12 cellular contexts compared by ENCODE assay signal in the genomic region with DNA sequence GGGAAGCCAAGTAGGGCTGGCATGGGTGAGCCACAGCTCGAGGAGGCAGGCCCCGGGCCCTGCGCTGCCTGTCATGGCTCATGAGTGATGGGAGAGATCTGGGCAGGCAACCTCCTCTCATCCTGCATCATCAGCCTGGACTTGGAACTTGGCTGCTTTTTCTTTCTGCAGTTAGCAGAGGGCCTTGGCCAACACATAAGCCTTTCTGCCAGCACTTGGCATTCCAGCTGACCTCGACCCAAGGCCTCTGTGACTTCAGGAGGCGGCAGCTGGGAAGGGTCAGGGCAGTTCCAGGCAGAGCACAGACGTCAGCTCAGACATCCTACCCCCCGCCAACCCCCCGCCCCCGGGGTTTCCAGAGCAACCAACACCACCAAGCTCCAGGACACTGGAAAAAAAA. TPM values are rescaled to one million over a fixed set of nuclear protein-coding genes. Genes with fewer than 3 reads are reported as not detected.
DNase-seq lines count a peak whose midpoint lies in the region; ATAC-seq, FAIRE-seq and TF ChIP-seq lines count a peak whose summit lies in the region.
"Had no signal": no experiment of that assay in that cellular context is flagged by ENCODE, and none has a peak within 500 bp of the region (broad histone marks: within the 10 kb centered on the region; RNA-seq: fewer than 3 reads in every experiment).

No MANE protein-coding gene starts in this region.

- 0 out of 2 replicates have a peak, but pooled peaks cover 3% of the 10 kb centered on the region for H3F3A ChIP-seq in OCI-LY1 (ENCODE audit: insufficient read depth, low read length)

- intact Hi-C loops in ovary (cut with DNase I): loop anchor here in 1 of 4 donors (5.0 kb wide), 1 partner anchor 397 kb away; no protein-coding TSS in a partner anchor

- H3K9me2 ChIP-seq in OCI-LY1 (ENCODE audit: low read depth, low read length): no peaks in the 10 kb centered on the region

- no peak overlapping the region for H2AFZ ChIP-seq in OCI-LY1 (ENCODE audit: low read length)

- peak in 1 of 2 experiments; percentile 65 for DNase-seq in A549 (ENCODE audit: low read depth in 1 of 2, low spot score in 1 of 2)
- DNase-seq in fibroblast of the aortic adventitia (ENCODE audit: low read depth): peak; percentile 84
- DNase-seq in ovary: peak in 4 of 5 donors; percentile 54 to 65 (median 57)
- DNase-seq in WERI-Rb-1: no peak
- DNase-seq: dorsolateral prefrontal cortex, NCI-H1694 treated with DMSO at 0.1 percent for 48 hours, OCI-M1 had no signal

- no peak for FAIRE-seq in A549 (lab: Jason Lieb, UNC)

- WGBS in A549 (ENCODE audit: missing lambda C conversion rate): 61% methylated on average over 6 of the region's 9 CpGs
- 52 to 56% (median 55%) methylated on average over 7 to 9 of the region's 9 CpGs for WGBS in ovary, 3 donors

- no peak overlapping the region for H3K4me3 ChIP-seq in A549
- no peak overlapping the region for H3K4me3 ChIP-seq in OCI-LY1 (ENCODE audit: low read depth, low read length, poor library complexity, severe bottlenecking)
- no peak overlapping the region for H3K4me3 ChIP-seq in fibroblast of the aortic adventitia (ENCODE audit: low read depth, low read length)
- no peak overlapping the region for H3K4me3 ChIP-seq in ovary
- H3K4me3 ChIP-seq in WERI-Rb-1 (ENCODE audit: low read depth, low read length): no peak overlapping the region
- H3K4me3 ChIP-seq: dorsolateral prefrontal cortex had no signal

- no peaks in the 10 kb centered on the region for H3K79me2 ChIP-seq in OCI-LY1 (ENCODE audit: insufficient read depth, low read length)

- H3K4me1 ChIP-seq in A549 (peaks cover 35% of the 10 kb centered on the region), OCI-LY1 (ENCODE audit: insufficient read depth, low read length, severe bottlenecking) (peaks cover 68% of the 10 kb centered on the region), ovary (ENCODE audit: insufficient read depth) (peaks cover 11% of the 10 kb centered on the region)

- no peaks in the 10 kb centered on the region for H3K9me3 ChIP-seq in A549
- no peaks in the 10 kb centered on the region for H3K9me3 ChIP-seq in OCI-LY1 (ENCODE audit: low read length)
- H3K9me3 ChIP-seq in ovary: no peaks in the 10 kb centered on the region
- H3K9me3 ChIP-seq in WERI-Rb-1 (ENCODE audit: severe bottlenecking): no peaks in the 10 kb centered on the region

- H3K4me2 ChIP-seq in A549: peak overlapping the region; percentile 35; the same call in 2 of the 3 replicates
- peak overlapping the region; percentile 25 for H3K4me2 ChIP-seq in OCI-LY1 (ENCODE audit: low read length)

- TF ChIP-seq CTCF in A549 (IDR thresholded peaks at IDR 0.05) (no peak), OCI-LY1 (IDR thresholded peaks at IDR 0.05; ENCODE audit: low read length) (no peak), fibroblast of the aortic adventitia (IDR thresholded peaks at IDR 0.05; ENCODE audit: insufficient read depth, low read length) (no peak), ovary (IDR thresholded peaks at IDR 0.05) (no peak), WERI-Rb-1 (IDR thresholded peaks at IDR 0.05; ENCODE audit: low read depth, low read length) (no peak)

- TF ChIP-seq RAD21 in A549 (conservative IDR thresholded peaks at IDR 0.05 in 1 of 2, IDR thresholded peaks at IDR 0.05 in 1 of 2): no peak

- no peaks in the 10 kb centered on the region; the same call in 1 of the 2 replicates for H3K27me3 ChIP-seq in OCI-LY1 (ENCODE audit: insufficient read depth, low read length)
- no peaks in the 10 kb centered on the region for H3K27me3 ChIP-seq in ovary
- H3K27me3 ChIP-seq in WERI-Rb-1 (ENCODE audit: insufficient read depth, low read depth, severe bottlenecking): no peaks in the 10 kb centered on the region

- peak overlapping the region; percentile 36 for H3K9ac ChIP-seq in OCI-LY1 (ENCODE audit: low read length)

- H4K20me1 ChIP-seq in OCI-LY1 (ENCODE audit: insufficient read depth, low read length): no peaks in the 10 kb centered on the region

- TF ChIP-seq EP300 in A549 (IDR thresholded peaks at IDR 0.05): no peak
- TF ChIP-seq EP300 in ovary (IDR thresholded peaks at IDR 0.05): peak; percentile 70

- POLR2A ChIA-PET in A549 (lab: Yijun Ruan, JAX): no interaction called here

- H3K36me3 ChIP-seq in OCI-LY1 (ENCODE audit: insufficient read depth, low read length) (no peaks in the 10 kb centered on the region; the same call in 1 of the 2 replicates), ovary (no peaks in the 10 kb centered on the region), WERI-Rb-1 (peaks cover 10% of the 10 kb centered on the region; the same call in 1 of the 2 replicates)

- peak; percentile 35 to 71; a peak in 4 of 6 replicates for ATAC-seq in A549
- ATAC-seq in HG03196 (IDR thresholded peaks at IDR 0.05; ENCODE audit: unreplicated experiment): no peak
- no peak for ATAC-seq in HG02678 (IDR thresholded peaks at IDR 0.05; ENCODE audit: unreplicated experiment)
- ATAC-seq in GM19035 (IDR thresholded peaks at IDR 0.05; ENCODE audit: unreplicated experiment): no peak

- no peak for TF ChIP-seq POLR2A in A549 (IDR thresholded peaks at IDR 0.05; ENCODE audit: low read length)
- no peak for TF ChIP-seq POLR2A in ovary (IDR thresholded peaks at IDR 0.05)

- CTCF ChIA-PET in A549 (lab: Yijun Ruan, JAX): interaction anchor here (0.6 to 1.2 kb wide), 3 partner anchors 342 to 405 kb away, joined by 3 to 6 read pairs (median 3); no protein-coding TSS in a partner anchor

- H3K27ac ChIP-seq in A549 (peak overlapping the region; percentile 3 to 81; a peak in 5 of 6 replicates), OCI-LY1 (ENCODE audit: low read depth, low read length, poor library complexity, severe bottlenecking) (peak overlapping the region; percentile 85), ovary (no peak overlapping the region), WERI-Rb-1 (no peak overlapping the region)
- H3K27ac ChIP-seq: VCaP had no signal

TF ChIP-seq in A549, 52 proteins besides CTCF, POLR2A, EP300 and RAD21:
- TF ChIP-seq HOXB5 (CRISPR knock-in tag; IDR thresholded peaks at IDR 0.05) (0 out of 2 replicates have a peak, but pooled peaks have one; percentile 48), HDAC2 (IDR thresholded peaks at IDR 0.05) (no peak), RARB (CRISPR knock-in tag; IDR thresholded peaks at IDR 0.05) (no peak)
- TF ChIP-seq, protein P1, sequence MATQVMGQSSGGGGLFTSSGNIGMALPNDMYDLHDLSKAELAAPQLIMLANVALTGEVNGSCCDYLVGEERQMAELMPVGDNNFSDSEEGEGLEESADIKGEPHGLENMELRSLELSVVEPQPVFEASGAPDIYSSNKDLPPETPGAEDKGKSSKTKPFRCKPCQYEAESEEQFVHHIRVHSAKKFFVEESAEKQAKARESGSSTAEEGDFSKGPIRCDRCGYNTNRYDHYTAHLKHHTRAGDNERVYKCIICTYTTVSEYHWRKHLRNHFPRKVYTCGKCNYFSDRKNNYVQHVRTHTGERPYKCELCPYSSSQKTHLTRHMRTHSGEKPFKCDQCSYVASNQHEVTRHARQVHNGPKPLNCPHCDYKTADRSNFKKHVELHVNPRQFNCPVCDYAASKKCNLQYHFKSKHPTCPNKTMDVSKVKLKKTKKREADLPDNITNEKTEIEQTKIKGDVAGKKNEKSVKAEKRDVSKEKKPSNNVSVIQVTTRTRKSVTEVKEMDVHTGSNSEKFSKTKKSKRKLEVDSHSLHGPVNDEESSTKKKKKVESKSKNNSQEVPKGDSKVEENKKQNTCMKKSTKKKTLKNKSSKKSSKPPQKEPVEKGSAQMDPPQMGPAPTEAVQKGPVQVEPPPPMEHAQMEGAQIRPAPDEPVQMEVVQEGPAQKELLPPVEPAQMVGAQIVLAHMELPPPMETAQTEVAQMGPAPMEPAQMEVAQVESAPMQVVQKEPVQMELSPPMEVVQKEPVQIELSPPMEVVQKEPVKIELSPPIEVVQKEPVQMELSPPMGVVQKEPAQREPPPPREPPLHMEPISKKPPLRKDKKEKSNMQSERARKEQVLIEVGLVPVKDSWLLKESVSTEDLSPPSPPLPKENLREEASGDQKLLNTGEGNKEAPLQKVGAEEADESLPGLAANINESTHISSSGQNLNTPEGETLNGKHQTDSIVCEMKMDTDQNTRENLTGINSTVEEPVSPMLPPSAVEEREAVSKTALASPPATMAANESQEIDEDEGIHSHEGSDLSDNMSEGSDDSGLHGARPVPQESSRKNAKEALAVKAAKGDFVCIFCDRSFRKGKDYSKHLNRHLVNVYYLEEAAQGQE (IDR thresholded peaks at IDR 0.05): no peak
- TF ChIP-seq, protein P2, sequence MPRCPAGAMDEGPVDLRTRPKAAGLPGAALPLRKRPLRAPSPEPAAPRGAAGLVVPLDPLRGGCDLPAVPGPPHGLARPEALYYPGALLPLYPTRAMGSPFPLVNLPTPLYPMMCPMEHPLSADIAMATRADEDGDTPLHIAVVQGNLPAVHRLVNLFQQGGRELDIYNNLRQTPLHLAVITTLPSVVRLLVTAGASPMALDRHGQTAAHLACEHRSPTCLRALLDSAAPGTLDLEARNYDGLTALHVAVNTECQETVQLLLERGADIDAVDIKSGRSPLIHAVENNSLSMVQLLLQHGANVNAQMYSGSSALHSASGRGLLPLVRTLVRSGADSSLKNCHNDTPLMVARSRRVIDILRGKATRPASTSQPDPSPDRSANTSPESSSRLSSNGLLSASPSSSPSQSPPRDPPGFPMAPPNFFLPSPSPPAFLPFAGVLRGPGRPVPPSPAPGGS (IDR thresholded peaks at IDR 0.05): no peak

RNA-seq across cellular contexts. Expression of a gene that starts 7.6 kb away (rescaled TPM):
- 26.4 and 42.8 TPM in 2 replicates for polyA plus RNA-seq in A549 (2011; rRNA removed)
- polyA plus RNA-seq in A549 (2012; cell fraction: cytosol; rRNA removed): 14.1 and 23.1 TPM in 2 replicates
- polyA plus RNA-seq in A549 (2012; cell fraction: nucleus; rRNA removed): 14.2 and 16.9 TPM in 2 replicates
- polyA plus RNA-seq in A549 (2017; fragmentation: RNase III; extraction: RNeasy Plus Mini Kit Qiagen cat#74134 plus additional on column Dnase treatment): 33.7 to 43.0 TPM (median 33.7 TPM) in 3 replicates
- 50.0 and 52.8 TPM in 2 replicates for polyA minus RNA-seq in A549 (2011; rRNA and poly(A)+ RNA removed)
- 12.8 and 31.1 TPM in 2 replicates for total RNA-seq in fibroblast of the aortic adventitia (ENCODE audit: low replicate concordance)
- 10 to 100 TPM in 2 of 7 donors, 1 to 10 TPM in 5; 1.9 to 12.4 (median 5.9) TPM for total RNA-seq in ovary
- 10 to 100 TPM in 1 of 2 donors, 1 to 10 TPM in 1; 3.1 to 18.5 TPM for polyA plus RNA-seq in ovary

Comparison
In these comparisons a context has a peak if more than half of its experiments do, and no peak if none do; other contexts are left out.
1. ATAC-seq: peak in A549 (2 of 2); none in HG03196 (single experiment), HG02678 (single experiment) and GM19035 (single experiment).
2. H3K27ac ChIP-seq: peak in A549 (2 of 2) and OCI-LY1 (single experiment); none in ovary (0 of 2) and WERI-Rb-1 (single experiment).